In the genomic region with DNA sequence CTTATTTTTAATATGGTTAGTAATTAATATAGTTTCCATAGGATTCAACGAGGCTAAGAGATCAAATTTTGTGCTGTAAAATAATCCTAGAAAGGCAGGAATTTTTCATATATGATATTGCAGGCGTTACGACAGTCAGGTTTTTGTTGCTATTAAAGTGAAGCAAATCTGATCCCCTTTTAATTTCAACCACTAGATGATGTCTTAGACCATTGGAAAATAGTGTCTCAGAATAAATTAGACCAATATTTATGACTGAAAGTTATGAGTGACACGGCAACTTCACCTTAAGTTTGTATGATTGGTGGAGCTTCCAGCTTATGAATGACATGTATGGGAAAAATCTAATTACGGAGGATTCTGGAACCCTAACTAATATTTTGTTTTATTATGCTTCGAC, we compare ENCODE assay signal across 36 cellular contexts. TPM values are rescaled to one million over a fixed set of nuclear protein-coding genes. Genes with fewer than 3 reads are reported as not detected.
"Had no signal": no experiment of that assay in that cellular context is flagged by ENCODE, and none has a peak within 500 bp of the region (broad histone marks: within the 10 kb centered on the region; RNA-seq: fewer than 3 reads in every experiment).

No MANE protein-coding gene starts in this region.

- H3K36me3 Mint-ChIP-seq: immature natural killer cell; stimulated activated memory B cell treated with anti-CD40 and anti-IgM and Interleukin-4, amounts not matched to agents 10 μg/mL and 1 μg/mL and 100 μg/mL, for 72 hours; type B pancreatic cell had no signal

- H3K4me3 Mint-ChIP-seq: dendritic cell treated with granulocyte-macrophage colony-stimulating factor and Interleukin-4, amounts not matched to agents 40 ng/mL and 50 ng/mL, for 4 days; immature natural killer cell; naive thymus-derived CD8-positive, alpha-beta T cell; nephron progenitor cell; stimulated activated memory B cell treated with anti-CD40 and anti-IgM and Interleukin-4, amounts not matched to agents 10 μg/mL and 1 μg/mL and 100 μg/mL, for 72 hours; type B pancreatic cell had no signal

- H3K4me3 ChIP-seq: colonic mucosa, esophagus muscularis mucosa, gastroesophageal sphincter, heart right ventricle, left ventricle myocardium inferior, lower lobe of right lung, ovary, psoas muscle, skin epidermis, spleen, testis, tibial artery had no signal

- H3K36me3 ChIP-seq: colonic mucosa, esophagus muscularis mucosa, gastroesophageal sphincter, heart right ventricle, left ventricle myocardium inferior, lower lobe of right lung, ovary, spleen, tibial artery had no signal

- H3K27me3 ChIP-seq: colonic mucosa, ovary, testis had no signal

- H3K9me3 ChIP-seq: colonic mucosa, esophagus muscularis mucosa, gastroesophageal sphincter, heart right ventricle, left ventricle myocardium inferior, lower lobe of right lung, ovary, psoas muscle, spleen, testis, tibial artery had no signal

- H3K4me1 Mint-ChIP-seq: immature natural killer cell; stimulated activated memory B cell treated with anti-CD40 and anti-IgM and Interleukin-4, amounts not matched to agents 10 μg/mL and 1 μg/mL and 100 μg/mL, for 72 hours had no signal

- H3K4me1 ChIP-seq: colonic mucosa, foreskin keratinocyte, gastroesophageal sphincter, heart right ventricle, lower lobe of right lung, psoas muscle, testis, tibial artery had no signal

- H3K9me3 Mint-ChIP-seq: dendritic cell treated with granulocyte-macrophage colony-stimulating factor and Interleukin-4, amounts not matched to agents 40 ng/mL and 50 ng/mL, for 4 days; nephron progenitor cell; stimulated activated memory B cell treated with anti-CD40 and anti-IgM and Interleukin-4, amounts not matched to agents 10 μg/mL and 1 μg/mL and 100 μg/mL, for 72 hours; type B pancreatic cell had no signal

- H3K27ac Mint-ChIP-seq: dendritic cell treated with granulocyte-macrophage colony-stimulating factor and Interleukin-4, amounts not matched to agents 40 ng/mL and 50 ng/mL, for 4 days; immature natural killer cell; naive thymus-derived CD8-positive, alpha-beta T cell; nephron progenitor cell; stimulated activated memory B cell treated with anti-CD40 and anti-IgM and Interleukin-4, amounts not matched to agents 10 μg/mL and 1 μg/mL and 100 μg/mL, for 72 hours; type B pancreatic cell had no signal

- H3K27ac ChIP-seq: colonic mucosa, esophagus muscularis mucosa, foreskin keratinocyte, gastroesophageal sphincter, heart right ventricle, left ventricle myocardium inferior, lower lobe of right lung, ovary, psoas muscle, skin epidermis, spleen, testis, tibial artery had no signal

- DNase-seq: colonic mucosa; effector CD8-positive, alpha-beta T cell; foreskin keratinocyte; heart right ventricle; hypothalamus; immature natural killer cell; islet precursor cell; kidney glomerular epithelial cell; left colon; left ventricle myocardium inferior; lower lobe of right lung; naive thymus-derived CD8-positive, alpha-beta T cell; nephron progenitor cell; occipital lobe; ovary; posterior cingulate gyrus; psoas muscle; right cardiac atrium; spleen; stimulated activated CD4-positive, alpha-beta T cell treated with anti-CD3 and anti-CD28 coated beads, Interleukin-4, amount 100 ng/mL, for 4 hours; stimulated activated naive CD8-positive, alpha-beta T cell treated with anti-CD3 and anti-CD28 coated beads, Interleukin-15, Interleukin-2, amounts not matched to agents 100 U/mL and 50 U/mL, for 24 hours; substantia nigra; testis; tibial artery had no signal

- ATAC-seq: foreskin keratinocyte; gastroesophageal sphincter; heart right ventricle; left colon; lower lobe of right lung; naive thymus-derived CD8-positive, alpha-beta T cell; psoas muscle; right cardiac atrium; stimulated activated memory B cell treated with anti-CD40 and anti-IgM and Interleukin-4, amounts not matched to agents 10 μg/mL and 1 μg/mL and 100 μg/mL, for 72 hours; stimulated activated naive CD8-positive, alpha-beta T cell treated with anti-CD3 and anti-CD28 coated beads, Interleukin-15, Interleukin-2, amounts not matched to agents 100 U/mL and 50 U/mL, for 24 hours had no signal

RNA-seq across cellular contexts. Expression of gene TPH2, which starts 2.5 kb away (rescaled TPM):
- total RNA-seq: colonic mucosa; endothelial cell of umbilical vein; epithelial cell of proximal tubule; fibroblast of lung; foreskin keratinocyte; gastroesophageal sphincter; heart right ventricle; left colon; left ventricle myocardium inferior; lower lobe of right lung; mesenteric fat pad; myocyte; naive thymus-derived CD8-positive, alpha-beta T cell; occipital lobe; psoas muscle; right cardiac atrium; urinary bladder had no signal
- polyA plus RNA-seq: endothelial cell of umbilical vein; foreskin keratinocyte; heart right ventricle; immature natural killer cell; naive thymus-derived CD8-positive, alpha-beta T cell; ovary; right cardiac atrium; urinary bladder had no signal
